Comparison of ENCODE assay signal across 28 cellular contexts in the genomic region with DNA sequence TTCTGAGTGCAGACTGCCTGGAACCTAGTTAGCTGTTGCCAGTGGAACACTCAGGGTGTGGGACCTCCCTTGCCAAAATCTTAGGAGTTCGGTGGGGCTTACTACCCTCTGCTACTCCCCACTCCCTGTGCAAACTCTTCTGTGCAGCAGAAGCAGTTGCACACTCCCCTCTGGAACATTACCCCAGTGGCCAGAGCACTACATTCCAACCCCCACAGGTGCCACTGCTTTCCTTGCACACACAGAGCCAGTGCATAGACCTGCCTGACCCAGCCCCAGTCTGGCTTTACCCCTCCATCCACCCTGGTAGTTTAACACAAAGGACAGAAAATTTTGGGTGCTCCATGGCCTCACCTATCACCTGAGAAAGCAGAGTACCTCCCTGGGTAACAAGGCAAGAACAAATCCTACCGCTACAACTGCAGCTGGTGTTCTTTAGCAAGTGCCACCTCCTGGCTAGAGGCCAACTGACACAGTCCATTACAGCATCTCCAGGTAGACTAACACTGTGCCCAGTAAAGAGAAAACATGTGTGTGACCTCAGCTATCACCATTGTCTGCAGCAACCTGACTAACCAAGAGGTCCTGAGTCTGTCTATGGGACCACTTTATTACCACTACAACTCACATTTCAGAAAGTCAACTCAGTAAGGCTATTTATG. TPM values are rescaled to one million over a fixed set of nuclear protein-coding genes. Genes with fewer than 3 reads are reported as not detected.
A peak's percentile ranks its signal among the peaks of the same experiment; 100 is the strongest.
DNase-seq lines count a peak whose midpoint lies in the region; ATAC-seq and TF ChIP-seq lines count a peak whose summit lies in the region.
"Had no signal": no experiment of that assay in that cellular context is flagged by ENCODE, and none has a peak within 500 bp of the region (broad histone marks: within the 10 kb centered on the region; RNA-seq: fewer than 3 reads in every experiment).

No MANE protein-coding gene starts in this region.

- peaks cover 0 to 16% (median 0%) of the 10 kb centered on the region in 11 donors for H3K9me3 Mint-ChIP-seq in naive thymus-derived CD4-positive, alpha-beta T cell
- H3K9me3 Mint-ChIP-seq: type B pancreatic cell had no signal

- intact Hi-C loops in esophagus muscularis mucosa (cut with DNase I), result no loop called here
- intact Hi-C loops in naive thymus-derived CD4-positive, alpha-beta T cell (cut with micrococcal nuclease), result no loop called here

- H3K18ac ChIP-seq in neuronal stem cell (ENCODE audit: low read length), result no peak overlapping the region

- H3K4me3 Mint-ChIP-seq in naive thymus-derived CD4-positive, alpha-beta T cell, result no peak overlapping the region
- H3K4me3 Mint-ChIP-seq: activated B cell treated with CpG ODN at 0.5 μM for 24 hours; activated CD4-positive, alpha-beta T cell treated with anti-CD3 and anti-CD28 coated beads, Interleukin-2, amount 10 ng/mL, durations not matched to agents 7 days and 5 days; activated naive CD8-positive, alpha-beta T cell; CD14-positive monocyte; natural killer cell; type B pancreatic cell had no signal

- H3K4me1 Mint-ChIP-seq in naive thymus-derived CD4-positive, alpha-beta T cell, result no peaks in the 10 kb centered on the region
- H3K4me1 Mint-ChIP-seq: activated B cell treated with CpG ODN at 0.5 μM for 24 hours; activated CD4-positive, alpha-beta T cell treated with anti-CD3 and anti-CD28 coated beads, Interleukin-2, amount 10 ng/mL, durations not matched to agents 7 days and 5 days; CD14-positive monocyte; natural killer cell had no signal

- H4K20me1 ChIP-seq in MM.1S (ENCODE audit: insufficient read depth, low read length), result no peaks in the 10 kb centered on the region

- TF ChIP-seq POLR2A in esophagus muscularis mucosa (IDR thresholded peaks at IDR 0.05; ENCODE audit: low read depth), result no peak

- peak overlapping the region; percentile 31 for H2AFZ ChIP-seq in MM.1S (ENCODE audit: low read length)
- no peak overlapping the region for H2AFZ ChIP-seq in neuronal stem cell (ENCODE audit: low read length)
- H2AFZ ChIP-seq: GM23248 had no signal

- CTCF ChIA-PET in naive thymus-derived CD4-positive, alpha-beta T cell (lab: Charles Lee), result no interaction called here

- no peak for ATAC-seq in esophagus mucosa
- no peak for ATAC-seq in naive thymus-derived CD4-positive, alpha-beta T cell
- ATAC-seq: gastrocnemius medialis, natural killer cell had no signal

- H3K27me3 ChIP-seq in MM.1S (replicated peaks; ENCODE audit: insufficient read depth, low read length), result no peaks in the 10 kb centered on the region
- no peaks in the 10 kb centered on the region for H3K27me3 ChIP-seq in neuronal stem cell (ENCODE audit: control insufficient read depth in 3 of 3, insufficient read depth in 3 of 3, low read depth in 1 of 3, low read length in 3 of 3)
- no peaks in the 10 kb centered on the region for H3K27me3 ChIP-seq in esophagus muscularis mucosa
- H3K27me3 ChIP-seq in naive thymus-derived CD4-positive, alpha-beta T cell (ENCODE audit: control insufficient read depth in 2 of 2, insufficient read depth in 2 of 2, low read length in 2 of 2), result no peaks in the 10 kb centered on the region
- H3K27me3 ChIP-seq: breast epithelium, gastrocnemius medialis had no signal

- H2AK5ac ChIP-seq in neuronal stem cell (ENCODE audit: low read depth, low read length), result no peak overlapping the region

- H2BK120ac ChIP-seq in neuronal stem cell (ENCODE audit: low read depth, low read length), result no peak overlapping the region

- H2BK5ac ChIP-seq in neuronal stem cell (ENCODE audit: low read length), result no peak overlapping the region

- peak overlapping the region; percentile 21; the same call in 1 of the 2 replicates for H3K27ac ChIP-seq in MM.1S (ENCODE audit: low read length)
- no peak overlapping the region for H3K27ac ChIP-seq in neuronal stem cell (replicated peaks; ENCODE audit: low read length)
- H3K27ac ChIP-seq in esophagus muscularis mucosa (replicated peaks in 1 of 4), result no peak overlapping the region
- no peak overlapping the region for H3K27ac ChIP-seq in naive thymus-derived CD4-positive, alpha-beta T cell (ENCODE audit: low read depth, low read length)
- H3K27ac ChIP-seq: breast epithelium, gastrocnemius medialis, GM23248 had no signal

- H4K91ac ChIP-seq in neuronal stem cell (ENCODE audit: low read depth, low read length, poor library complexity), result no peak overlapping the region

- no peak overlapping the region for H2BK15ac ChIP-seq in neuronal stem cell (ENCODE audit: low read length)

- H3K9me3 ChIP-seq in MM.1S (replicated peaks; ENCODE audit: insufficient read depth, low read length) (no peaks in the 10 kb centered on the region), neuronal stem cell (replicated peaks in 1 of 2; ENCODE audit: control insufficient read depth in 2 of 2, insufficient read depth in 1 of 2, low read depth in 1 of 2, low read length in 2 of 2) (no peaks in the 10 kb centered on the region), esophagus muscularis mucosa (no peaks in the 10 kb centered on the region)
- H3K9me3 ChIP-seq in naive thymus-derived CD4-positive, alpha-beta T cell (ENCODE audit: control insufficient read depth in 2 of 3, low read length in 3 of 3), result no peaks in the 10 kb centered on the region
- H3K9me3 ChIP-seq: breast epithelium, gastrocnemius medialis had no signal

- H3K4me1 ChIP-seq in MM.1S (ENCODE audit: low read length) (peaks cover 21% of the 10 kb centered on the region), neuronal stem cell (ENCODE audit: control insufficient read depth in 2 of 2, insufficient read depth in 1 of 2, low read depth in 1 of 2, low read length in 2 of 2) (no peaks in the 10 kb centered on the region), esophagus muscularis mucosa (no peaks in the 10 kb centered on the region)
- H3K4me1 ChIP-seq in naive thymus-derived CD4-positive, alpha-beta T cell (ENCODE audit: control insufficient read depth in 2 of 2, insufficient read depth in 2 of 2, low read length in 2 of 2), result no peaks in the 10 kb centered on the region
- H3K4me1 ChIP-seq: breast epithelium, gastrocnemius medialis had no signal

- H3K4me2 ChIP-seq in MM.1S (ENCODE audit: low read depth, low read length) (peak overlapping the region; percentile 47), neuronal stem cell (ENCODE audit: insufficient read depth, low read length, poor library complexity, severe bottlenecking) (no peak overlapping the region)

- no peaks in the 10 kb centered on the region for H3K79me1 ChIP-seq in neuronal stem cell (ENCODE audit: low read depth, low read length)

- no peak for TF ChIP-seq EP300 in esophagus muscularis mucosa (IDR thresholded peaks at IDR 0.05)

- H3K27ac Mint-ChIP-seq in naive thymus-derived CD4-positive, alpha-beta T cell, result no peak overlapping the region
- H3K27ac Mint-ChIP-seq: activated B cell treated with CpG ODN at 0.5 μM for 24 hours; activated CD4-positive, alpha-beta T cell treated with anti-CD3 and anti-CD28 coated beads, Interleukin-2, amount 10 ng/mL, durations not matched to agents 7 days and 5 days; activated naive CD8-positive, alpha-beta T cell; natural killer cell; type B pancreatic cell had no signal

- no peak overlapping the region for H3K23ac ChIP-seq in neuronal stem cell (ENCODE audit: low read depth, low read length, poor library complexity)

- no peak overlapping the region for H3K4me3 ChIP-seq in MM.1S (ENCODE audit: low read length)
- H3K4me3 ChIP-seq in neuronal stem cell (ENCODE audit: low read length in 2 of 2), result no peak overlapping the region
- no peak overlapping the region for H3K4me3 ChIP-seq in esophagus muscularis mucosa
- H3K4me3 ChIP-seq in naive thymus-derived CD4-positive, alpha-beta T cell (ENCODE audit: low read length), result no peak overlapping the region
- H3K4me3 ChIP-seq: breast epithelium, gastrocnemius medialis, GM23248, lung had no signal

- H3F3A ChIP-seq in MM.1S (ENCODE audit: insufficient read depth, low read length), result no peaks in the 10 kb centered on the region

- no peak overlapping the region for H4K8ac ChIP-seq in neuronal stem cell (ENCODE audit: low read depth, low read length)

- H3K9me2 ChIP-seq in MM.1S (replicated peaks; ENCODE audit: insufficient read depth, low read length), result no peaks in the 10 kb centered on the region

- no peak overlapping the region for H3K4ac ChIP-seq in neuronal stem cell (ENCODE audit: low read length)

- POLR2A ChIA-PET in naive thymus-derived CD4-positive, alpha-beta T cell (lab: Charles Lee), result no interaction called here

- TF ChIP-seq CTCF in MM.1S (IDR thresholded peaks at IDR 0.05; ENCODE audit: low read length) (no peak), esophagus muscularis mucosa (IDR thresholded peaks at IDR 0.05) (no peak)

- no peaks in the 10 kb centered on the region for H3K79me2 ChIP-seq in MM.1S (ENCODE audit: low read length)

- no CpG with 5 or more reads among the region's 2 CpGs for WGBS in neuronal stem cell (ENCODE audit: extremely low coverage in 2 of 2, insufficient read length in 2 of 2, insufficient replicate concordance in 1 of 2), 2 donors
- 100% methylated on average over 2 of the region's 2 CpGs for WGBS in esophagus muscularis mucosa

- H3K36me3 ChIP-seq in MM.1S (replicated peaks; ENCODE audit: insufficient read depth, low read length) (no peaks in the 10 kb centered on the region), neuronal stem cell (replicated peaks in 1 of 2; ENCODE audit: control insufficient read depth in 2 of 2, insufficient read depth in 2 of 2, low read length in 2 of 2) (no peaks in the 10 kb centered on the region), esophagus muscularis mucosa (no peaks in the 10 kb centered on the region)
- no peaks in the 10 kb centered on the region for H3K36me3 ChIP-seq in naive thymus-derived CD4-positive, alpha-beta T cell (ENCODE audit: control insufficient read depth in 2 of 3, insufficient read depth in 3 of 3, low read length in 3 of 3)
- H3K36me3 ChIP-seq: breast epithelium, gastrocnemius medialis had no signal

- H3K9ac ChIP-seq in MM.1S (ENCODE audit: low read length) (no peak overlapping the region), neuronal stem cell (ENCODE audit: low read depth, low read length, poor library complexity) (peak overlapping the region; percentile 3)
- H3K9ac ChIP-seq: GM23248 had no signal

- peaks cover 0 to 18% (median 7%) of the 10 kb centered on the region in 5 donors for H3K27me3 Mint-ChIP-seq in naive thymus-derived CD4-positive, alpha-beta T cell
- H3K27me3 Mint-ChIP-seq: activated B cell treated with CpG ODN at 0.5 μM for 24 hours, type B pancreatic cell had no signal

- DNase-seq in NCI-H1417 (lab: John Stamatoyannopoulos, UW) (peak in 2 of 3 experiments; percentile 20 to 37), NCI-H1417 treated with DMSO at 0.1 percent for 48 hours (lab: John Stamatoyannopoulos, UW) (no peak), MM.1S (peak; percentile 32), NCI-H774 (lab: John Stamatoyannopoulos, UW) (peak; percentile 38), neuronal stem cell (ENCODE audit: low spot score) (no peak), esophagus muscularis mucosa (ENCODE audit: extremely low spot score) (no peak)
- DNase-seq in naive thymus-derived CD4-positive, alpha-beta T cell, result no peak
- DNase-seq: activated B cell treated with CpG ODN at 0.5 μM for 24 hours; activated CD4-positive, alpha-beta T cell treated with anti-CD3 and anti-CD28 coated beads, Interleukin-2, amount 10 ng/mL, durations not matched to agents 7 days and 5 days; activated effector memory CD4-positive, alpha-beta T cell treated with Interleukin-2 at 50 U/mL for 16 hours; activated T-cell treated with anti-CD3 and anti-CD28 coated beads, Interleukin-2, amount 50 U/mL, for 1 hour; Calu3; gastrocnemius medialis; GM23248; natural killer cell; NCI-H2171 treated with DMSO at 0.1 percent for 48 hours; NCI-H526; stimulated activated CD4-positive, alpha-beta T cell treated with anti-CD3 and anti-CD28 coated beads, Interleukin-4, amount 100 ng/mL, for 24 hours; T-helper 1 cell had no signal

- H3K36me3 Mint-ChIP-seq in naive thymus-derived CD4-positive, alpha-beta T cell, result peaks cover 0 to 3% (median 0%) of the 10 kb centered on the region in 5 donors
- H3K36me3 Mint-ChIP-seq: activated naive CD8-positive, alpha-beta T cell; CD14-positive monocyte; natural killer cell; type B pancreatic cell had no signal

- no peak overlapping the region for H3K14ac ChIP-seq in neuronal stem cell (ENCODE audit: low read length)

- no peak overlapping the region for H2BK12ac ChIP-seq in neuronal stem cell (ENCODE audit: low read length)

RNA-seq across cellular contexts. Expression of a gene that starts 11.5 kb away (rescaled TPM):
- under 0.01 TPM for polyA plus RNA-seq in neuronal stem cell (2013, experiment 1 of 2)
- polyA plus RNA-seq in neuronal stem cell (2013, experiment 2 of 2), result not detected
- total RNA-seq in esophagus mucosa (1.8 TPM), esophagus muscularis mucosa (1 to 10 TPM in 1 of 4 donors, under 1 TPM in 3; 0.26 to 1.2 (median 0.62) TPM)
- total RNA-seq in naive thymus-derived CD4-positive, alpha-beta T cell, result under 1 TPM in 4 of 5 experiments, not detected in 1; 0.05 to 0.42 (median 0.15) TPM
- polyA plus RNA-seq in naive thymus-derived CD4-positive, alpha-beta T cell, result under 1 TPM; 0.04 to 0.20 TPM
- total RNA-seq: Daoy, GM23248, pulmonary artery endothelial cell, SK-MEL-5 had no signal
- polyA plus RNA-seq: CD14-positive monocyte, GM23248 had no signal

Comparison
In these comparisons a context has a peak if more than half of its experiments do, and no peak if none do; other contexts are left out.
1. DNase-seq: peak in NCI-H1417 (2 of 3), MM.1S (single experiment) and NCI-H774 (single experiment); none in NCI-H1417 treated with DMSO at 0.1 percent for 48 hours (single experiment), neuronal stem cell (single experiment), esophagus muscularis mucosa (single experiment) and naive thymus-derived CD4-positive, alpha-beta T cell (0 of 9).